In genomic region chr10:80535671-80536360, GRCh38 we compare ENCODE assay signal across 8 cellular contexts. TPM values are rescaled to one million over a fixed set of nuclear protein-coding genes. Genes with fewer than 3 reads are reported as not detected.
A peak's percentile ranks its signal among the peaks of the same experiment; 100 is the strongest.
DNase-seq lines count a peak whose midpoint lies in the region; ATAC-seq and TF ChIP-seq lines count a peak whose summit lies in the region.

No MANE protein-coding gene starts in this region.

- no peaks in the 10 kb centered on the region for H3K9me3 Mint-ChIP-seq in activated T-helper 1 cell treated with anti-CD3 and anti-CD28 coated beads, Interleukin-12 subunit alpha, Interleukin-12 subunit beta, Interleukin-2, Interleukin-4 antibody, amounts not matched to agents 30 ng/mL and 10 ng/mL and 1 ng/mL, durations not matched to agents 14 hours and 24 hours and 36 hours

- H3K27me3 Mint-ChIP-seq in activated T-helper 1 cell treated with anti-CD3 and anti-CD28 coated beads, Interleukin-12 subunit alpha, Interleukin-12 subunit beta, Interleukin-2, Interleukin-4 antibody, amounts not matched to agents 30 ng/mL and 10 ng/mL and 1 ng/mL, durations not matched to agents 14 hours and 24 hours and 36 hours (ENCODE audit: insufficient read depth) = no peaks in the 10 kb centered on the region

- peaks cover 7% of the 10 kb centered on the region for H3K36me3 Mint-ChIP-seq in activated T-helper 1 cell treated with anti-CD3 and anti-CD28 coated beads, Interleukin-12 subunit alpha, Interleukin-12 subunit beta, Interleukin-2, Interleukin-4 antibody, amounts not matched to agents 30 ng/mL and 10 ng/mL and 1 ng/mL, durations not matched to agents 14 hours and 24 hours and 36 hours (ENCODE audit: low read depth)

- peak overlapping the region; percentile 95 for H3K4me3 Mint-ChIP-seq in activated T-helper 1 cell treated with anti-CD3 and anti-CD28 coated beads, Interleukin-12 subunit alpha, Interleukin-12 subunit beta, Interleukin-2, Interleukin-4 antibody, amounts not matched to agents 30 ng/mL and 10 ng/mL and 1 ng/mL, durations not matched to agents 14 hours and 24 hours and 36 hours

- in situ Hi-C loops in GM13977 (cut with MboI; ENCODE audit: low pct_unique_long_range_greater_than_20kb, low sequenced_read_pairs, unreplicated experiment) = no loop called here

- peak overlapping the region; percentile 100 for H3K27ac Mint-ChIP-seq in activated T-helper 1 cell treated with anti-CD3 and anti-CD28 coated beads, Interleukin-12 subunit alpha, Interleukin-12 subunit beta, Interleukin-2, Interleukin-4 antibody, amounts not matched to agents 30 ng/mL and 10 ng/mL and 1 ng/mL, durations not matched to agents 14 hours and 24 hours and 36 hours

- peak; percentile 88 for DNase-seq in GM13977 (ENCODE audit: low spot score)
- peak; percentile 75 for DNase-seq in NCI-H69 (lab: John Stamatoyannopoulos, UW)
- DNase-seq in activated T-helper 1 cell treated with anti-CD3 and anti-CD28 coated beads, Interleukin-12 subunit alpha, Interleukin-12 subunit beta, Interleukin-2, Interleukin-4 antibody, amounts not matched to agents 30 ng/mL and 10 ng/mL and 1 ng/mL, durations not matched to agents 14 hours and 24 hours and 36 hours (ENCODE audit: low spot score) = peak; percentile 71
- peak; percentile 38 for DNase-seq in globus pallidus (ENCODE audit: low spot score)
- peak; percentile 86 for DNase-seq in sciatic nerve (ENCODE audit: low spot score)
- no peak for DNase-seq in NCI-H1694 treated with DMSO at 0.1 percent for 48 hours (lab: John Stamatoyannopoulos, UW)
- DNase-seq in AG08395 (ENCODE audit: low spot score) = no peak

- peaks cover 49% of the 10 kb centered on the region for H3K4me1 Mint-ChIP-seq in activated T-helper 1 cell treated with anti-CD3 and anti-CD28 coated beads, Interleukin-12 subunit alpha, Interleukin-12 subunit beta, Interleukin-2, Interleukin-4 antibody, amounts not matched to agents 30 ng/mL and 10 ng/mL and 1 ng/mL, durations not matched to agents 14 hours and 24 hours and 36 hours (ENCODE audit: low read depth)

- peak; percentile 77 for TF ChIP-seq CTCF in GM13977 (IDR thresholded peaks at IDR 0.05; ENCODE audit: extremely low read depth, insufficient read depth, missing control alignments)

- ATAC-seq in HG02852 (IDR thresholded peaks at IDR 0.05; ENCODE audit: unreplicated experiment) (peak; percentile 79), sciatic nerve (peak; percentile 91)

- intact Hi-C loops in activated T-helper 1 cell treated with anti-CD3 and anti-CD28 coated beads, Interleukin-12 subunit alpha, Interleukin-12 subunit beta, Interleukin-2, Interleukin-4 antibody, amounts not matched to agents 30 ng/mL and 10 ng/mL and 1 ng/mL, durations not matched to agents 14 hours and 24 hours and 36 hours (cut with micrococcal nuclease) = loop anchor here (1.0 to 10.0 kb wide), 2 partner anchors 25 to 331 kb away; partner anchors contain the start of gene ANXA11
- intact Hi-C loops in sciatic nerve (cut with DNase I) = no loop called here

RNA-seq across cellular contexts. Expression of gene SH2D4B, which starts 1.9 kb away (rescaled TPM):
- 0.18 and 0.20 TPM in 2 replicates for total RNA-seq in activated T-helper 1 cell treated with anti-CD3 and anti-CD28 coated beads, Interleukin-12 subunit alpha, Interleukin-12 subunit beta, Interleukin-2, Interleukin-4 antibody, amounts not matched to agents 30 ng/mL and 10 ng/mL and 1 ng/mL, durations not matched to agents 14 hours and 24 hours and 36 hours
- total RNA-seq in sciatic nerve = 0.18 TPM

Comparison
In these comparisons a context has a peak if more than half of its experiments do, and no peak if none do; other contexts are left out.
1. DNase-seq: peak in GM13977 (single experiment), NCI-H69 (single experiment), activated T-helper 1 cell treated with anti-CD3 and anti-CD28 coated beads, Interleukin-12 subunit alpha, Interleukin-12 subunit beta, Interleukin-2, Interleukin-4 antibody, amounts not matched to agents 30 ng/mL and 10 ng/mL and 1 ng/mL, durations not matched to agents 14 hours and 24 hours and 36 hours (single experiment), globus pallidus (single experiment) and sciatic nerve (single experiment); none in NCI-H1694 treated with DMSO at 0.1 percent for 48 hours (single experiment) and AG08395 (single experiment).